In the genomic region with DNA sequence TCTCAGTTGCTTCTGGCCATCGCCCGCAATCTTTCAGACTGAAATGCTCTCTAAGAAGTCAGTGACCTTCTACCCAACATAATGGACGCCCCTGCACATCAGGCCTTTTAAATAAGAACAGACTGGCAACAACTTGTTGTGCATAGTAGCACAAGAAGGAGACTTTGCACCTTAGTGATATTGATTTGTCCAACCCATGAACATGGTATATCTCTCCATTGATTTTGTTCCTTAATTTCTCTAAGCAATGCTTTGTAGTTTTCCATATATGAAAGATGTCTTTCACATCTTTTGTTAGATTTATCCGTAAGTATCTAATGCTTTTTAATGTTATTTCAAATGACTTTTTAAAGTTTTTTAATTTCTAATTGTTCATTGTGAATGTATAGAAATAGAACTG, we compare ENCODE assay signal across 22 cellular contexts.
"Had no signal": no experiment of that assay in that cellular context is flagged by ENCODE, and none has a peak within 500 bp of the region (broad histone marks: within the 10 kb centered on the region; RNA-seq: fewer than 3 reads in every experiment).

No MANE protein-coding gene starts in this region.

- ATAC-seq: lower lobe of right lung; stimulated activated naive CD8-positive, alpha-beta T cell treated with anti-CD3 and anti-CD28 coated beads, Interleukin-15, Interleukin-2, amounts not matched to agents 100 U/mL and 50 U/mL, for 24 hours had no signal

- H3K9me3 ChIP-seq: lower lobe of right lung, tibial nerve had no signal

- H3K4me3 Mint-ChIP-seq: activated naive CD8-positive, alpha-beta T cell treated with anti-CD3 and anti-CD28 coated beads, Interleukin-2, amount 10 ng/mL, durations not matched to agents 7 days and 5 days; activated T-helper 1 cell treated with anti-CD3 and anti-CD28 coated beads, Interleukin-12 subunit alpha, Interleukin-12 subunit beta, Interleukin-2, Interleukin-4 antibody, amounts not matched to agents 30 ng/mL and 10 ng/mL and 1 ng/mL, durations not matched to agents 14 hours and 24 hours and 36 hours; brain; endodermal cell; nephron progenitor cell had no signal

- H3K27me3 ChIP-seq: dorsolateral prefrontal cortex, tibial nerve had no signal

- H3K27me3 Mint-ChIP-seq: activated naive CD8-positive, alpha-beta T cell treated with anti-CD3 and anti-CD28 coated beads, Interleukin-2, amount 10 ng/mL, durations not matched to agents 7 days and 5 days had no signal

- H3K27ac ChIP-seq: dorsolateral prefrontal cortex, epithelial cell of prostate, tibial nerve, WERI-Rb-1 had no signal

- H3K27ac Mint-ChIP-seq: activated naive CD8-positive, alpha-beta T cell treated with anti-CD3 and anti-CD28 coated beads, Interleukin-2, amount 10 ng/mL, durations not matched to agents 7 days and 5 days; activated T-helper 1 cell treated with anti-CD3 and anti-CD28 coated beads, Interleukin-12 subunit alpha, Interleukin-12 subunit beta, Interleukin-2, Interleukin-4 antibody, amounts not matched to agents 30 ng/mL and 10 ng/mL and 1 ng/mL, durations not matched to agents 14 hours and 24 hours and 36 hours; brain; endodermal cell; nephron progenitor cell had no signal

- H3K36me3 Mint-ChIP-seq: brain had no signal

- DNase-seq: activated CD4-positive, alpha-beta T cell treated with anti-CD3 and anti-CD28 coated beads for 1 hour; activated CD4-positive, alpha-beta T cell treated with anti-CD3 and anti-CD28 coated beads, Interleukin-2, amount 50 U/mL, for 4 hours; activated naive CD4-positive, alpha-beta T cell; activated naive CD8-positive, alpha-beta T cell treated with anti-CD3 and anti-CD28 coated beads, Interleukin-2, amount 10 ng/mL, durations not matched to agents 7 days and 5 days; activated T-cell treated with anti-CD3 and anti-CD28 coated beads for 4 hours; caudate nucleus; dorsolateral prefrontal cortex; endodermal cell; foreskin fibroblast; lower lobe of right lung; nephron progenitor cell; nucleus accumbens; posterior cingulate gyrus; stimulated activated CD4-positive, alpha-beta T cell treated with anti-CD3 and anti-CD28 coated beads, Interleukin-12 subunit alpha, Interleukin-12 subunit beta, amount 100 ng/mL, for 4 hours; stimulated activated CD4-positive, alpha-beta T cell treated with anti-CD3 and anti-CD28 coated beads, Interleukin-1b, Interleukin-23, amount 100 ng/mL, for 48 hours; stimulated activated naive CD8-positive, alpha-beta T cell treated with anti-CD3 and anti-CD28 coated beads, Interleukin-15, Interleukin-2, amounts not matched to agents 100 U/mL and 50 U/mL, for 24 hours; T-helper 2 cell; WERI-Rb-1 had no signal

- H3K4me3 ChIP-seq: dorsolateral prefrontal cortex, lower lobe of right lung, tibial nerve had no signal

- H3K9me3 Mint-ChIP-seq: activated naive CD8-positive, alpha-beta T cell treated with anti-CD3 and anti-CD28 coated beads, Interleukin-2, amount 10 ng/mL, durations not matched to agents 7 days and 5 days; activated T-helper 1 cell treated with anti-CD3 and anti-CD28 coated beads, Interleukin-12 subunit alpha, Interleukin-12 subunit beta, Interleukin-2, Interleukin-4 antibody, amounts not matched to agents 30 ng/mL and 10 ng/mL and 1 ng/mL, durations not matched to agents 14 hours and 24 hours and 36 hours; endodermal cell; nephron progenitor cell had no signal

- H3K36me3 ChIP-seq: tibial nerve, WERI-Rb-1 had no signal
